In the genomic region with DNA sequence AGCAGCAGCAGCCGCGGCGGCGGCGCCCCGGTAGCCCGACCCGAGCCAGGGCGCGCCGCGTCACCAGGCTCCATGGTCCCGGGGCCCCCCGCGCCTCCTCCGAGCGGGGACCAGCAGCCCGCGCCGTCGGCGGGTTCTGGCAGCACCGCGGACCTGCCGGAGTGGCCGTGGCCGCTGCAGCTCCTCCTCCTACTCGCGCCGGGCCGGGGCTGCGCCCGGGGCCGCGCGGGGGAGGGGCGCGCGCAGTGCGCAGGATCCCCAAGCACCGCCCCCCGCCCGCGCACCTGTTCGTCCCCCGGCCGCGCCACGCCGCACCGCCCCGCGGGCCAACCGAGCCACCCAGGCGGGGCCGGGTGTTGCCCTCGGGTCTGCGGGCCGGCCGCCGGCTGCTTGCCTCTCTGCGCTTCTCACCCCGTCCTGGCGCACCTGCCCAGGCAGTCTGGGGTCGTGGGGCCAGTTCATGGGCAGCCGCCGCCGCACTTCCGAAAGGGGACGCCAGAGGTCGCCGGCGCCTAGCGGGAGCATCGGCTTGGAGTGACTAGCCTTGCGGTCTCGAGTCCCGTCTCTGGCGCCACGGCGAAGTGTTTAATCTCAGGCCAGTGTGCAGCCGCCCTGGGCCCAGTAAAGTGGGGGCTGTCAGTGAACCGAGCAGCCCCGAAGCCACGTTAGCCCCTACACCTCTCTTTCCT, we compare ENCODE assay signal across 8 cellular contexts. TPM values are rescaled to one million over a fixed set of nuclear protein-coding genes. Genes with fewer than 3 reads are reported as not detected.
A peak's percentile ranks its signal among the peaks of the same experiment; 100 is the strongest.
DNase-seq lines count a peak whose midpoint lies in the region; ATAC-seq and TF ChIP-seq lines count a peak whose summit lies in the region.

A gene (minus strand): TSS at position 163 of the 689 bp plus-strand sequence. CDS start 89 bp downstream, at position 74.

- peak; percentile 59 for ATAC-seq in GM19043 (IDR thresholded peaks at IDR 0.05; ENCODE audit: low read depth, unreplicated experiment)
- ATAC-seq in HG03342 (IDR thresholded peaks at IDR 0.05; ENCODE audit: unreplicated experiment) = peak; percentile 56

- peak within 1 kb of the TSS; percentile 99 for H3K4me3 Mint-ChIP-seq in activated CD4-positive, alpha-beta T cell treated with anti-CD3 and anti-CD28 coated beads, Interleukin-2, amount 10 ng/mL, durations not matched to agents 24 days and 14 days
- H3K4me3 Mint-ChIP-seq in dendritic cell treated with granulocyte-macrophage colony-stimulating factor and Interleukin-4, amounts not matched to agents 40 ng/mL and 50 ng/mL, for 4 days = peak within 1 kb of the TSS; percentile 76

- peak within 1 kb of the TSS; percentile 25 for H3K4me3 ChIP-seq in lower leg skin (ENCODE audit: low read depth, poor library complexity, severe bottlenecking)

- peaks cover 11% of the 10 kb centered on the region for H3K36me3 Mint-ChIP-seq in activated CD4-positive, alpha-beta T cell treated with anti-CD3 and anti-CD28 coated beads, Interleukin-2, amount 10 ng/mL, durations not matched to agents 24 days and 14 days (ENCODE audit: low read depth)
- no peaks in the 10 kb centered on the region for H3K36me3 Mint-ChIP-seq in dendritic cell treated with granulocyte-macrophage colony-stimulating factor and Interleukin-4, amounts not matched to agents 40 ng/mL and 50 ng/mL, for 4 days (ENCODE audit: low read depth)

- TF ChIP-seq POLR2A in lower leg skin (IDR thresholded peaks at IDR 0.05) = no peak

- TF ChIP-seq CTCF in lower leg skin (IDR thresholded peaks at IDR 0.05) = peak in 1 of 3 donors; percentile 28

- intact Hi-C loops in activated CD4-positive, alpha-beta T cell treated with anti-CD3 and anti-CD28 coated beads, Interleukin-2, amount 10 ng/mL, durations not matched to agents 24 days and 14 days (cut with micrococcal nuclease) = loop anchor here (1.0 to 2.0 kb wide), 4 partner anchors 33 to 272 kb away; no protein-coding TSS in a partner anchor
- intact Hi-C loops in dendritic cell treated with granulocyte-macrophage colony-stimulating factor and Interleukin-4, amounts not matched to agents 40 ng/mL and 50 ng/mL, for 4 days (cut with micrococcal nuclease) = loop anchor here (1.0 to 5.0 kb wide), 2 partner anchors 37 to 202 kb away; no protein-coding TSS in a partner anchor
- intact Hi-C loops in lower leg skin (cut with DNase I; ENCODE audit: low total_unique reads) = no loop called here

- DNase-seq in AML-193 (lab: John Stamatoyannopoulos, UW) = peak; percentile 5 to 13
- DNase-seq in NCI-H524 (lab: John Stamatoyannopoulos, UW) = peak; percentile 85 to 89
- DNase-seq in activated CD4-positive, alpha-beta T cell treated with anti-CD3 and anti-CD28 coated beads, Interleukin-2, amount 10 ng/mL, durations not matched to agents 24 days and 14 days = peak; percentile 94
- peak; percentile 39 to 95 for DNase-seq in lower leg skin (ENCODE audit: low spot score in 2 of 2)
- peak; percentile 66 to 73 for DNase-seq in stimulated activated CD4-positive, alpha-beta T cell treated with anti-CD3 and anti-CD28 coated beads, Interleukin-4, amount 100 ng/mL, for 48 hours (ENCODE audit: low read depth in 2 of 2)

- H3K4me1 Mint-ChIP-seq in activated CD4-positive, alpha-beta T cell treated with anti-CD3 and anti-CD28 coated beads, Interleukin-2, amount 10 ng/mL, durations not matched to agents 24 days and 14 days = peaks cover 24% of the 10 kb centered on the region
- peaks cover 26% of the 10 kb centered on the region for H3K4me1 Mint-ChIP-seq in dendritic cell treated with granulocyte-macrophage colony-stimulating factor and Interleukin-4, amounts not matched to agents 40 ng/mL and 50 ng/mL, for 4 days (ENCODE audit: low read depth)

- 0 to 11% methylated on average over 6 to 29 of the region's 85 CpGs for WGBS in lower leg skin, 2 donors

- no peaks in the 10 kb centered on the region for H3K9me3 Mint-ChIP-seq in activated CD4-positive, alpha-beta T cell treated with anti-CD3 and anti-CD28 coated beads, Interleukin-2, amount 10 ng/mL, durations not matched to agents 24 days and 14 days
- H3K9me3 Mint-ChIP-seq in dendritic cell treated with granulocyte-macrophage colony-stimulating factor and Interleukin-4, amounts not matched to agents 40 ng/mL and 50 ng/mL, for 4 days = no peaks in the 10 kb centered on the region

- peak within 1 kb of the TSS; percentile 96 for H3K27ac Mint-ChIP-seq in activated CD4-positive, alpha-beta T cell treated with anti-CD3 and anti-CD28 coated beads, Interleukin-2, amount 10 ng/mL, durations not matched to agents 24 days and 14 days
- peak within 1 kb of the TSS; percentile 55 for H3K27ac Mint-ChIP-seq in dendritic cell treated with granulocyte-macrophage colony-stimulating factor and Interleukin-4, amounts not matched to agents 40 ng/mL and 50 ng/mL, for 4 days

- H3K27me3 Mint-ChIP-seq in activated CD4-positive, alpha-beta T cell treated with anti-CD3 and anti-CD28 coated beads, Interleukin-2, amount 10 ng/mL, durations not matched to agents 24 days and 14 days = peaks cover 4% of the 10 kb centered on the region
- peaks cover 5% of the 10 kb centered on the region for H3K27me3 Mint-ChIP-seq in dendritic cell treated with granulocyte-macrophage colony-stimulating factor and Interleukin-4, amounts not matched to agents 40 ng/mL and 50 ng/mL, for 4 days

RNA-seq across cellular contexts. Expression of the gene that starts here (rescaled TPM):
- total RNA-seq in activated CD4-positive, alpha-beta T cell treated with anti-CD3 and anti-CD28 coated beads, Interleukin-2, amount 10 ng/mL, durations not matched to agents 24 days and 14 days = 37.7 and 43.8 TPM in 2 replicates
- 1 to 10 TPM; 3.6 to 10.0 (median 6.8) TPM for total RNA-seq in lower leg skin

Comparison
In these comparisons a context has a peak if more than half of its experiments do, and no peak if none do; other contexts are left out.
1. Peak in every context shown above with its lines: DNase-seq, ATAC-seq and H3K4me3 ChIP-seq.
2. DNase-seq: peak in every context shown above with its lines; median percentile 94 in activated CD4-positive, alpha-beta T cell treated with anti-CD3 and anti-CD28 coated beads, Interleukin-2, amount 10 ng/mL, durations not matched to agents 24 days and 14 days; 87 in NCI-H524; 70 in stimulated activated CD4-positive, alpha-beta T cell treated with anti-CD3 and anti-CD28 coated beads, Interleukin-4, amount 100 ng/mL, for 48 hours; 67 in lower leg skin; 9 in AML-193.